ENCODE assay signal across 35 cellular contexts in the genomic region with DNA sequence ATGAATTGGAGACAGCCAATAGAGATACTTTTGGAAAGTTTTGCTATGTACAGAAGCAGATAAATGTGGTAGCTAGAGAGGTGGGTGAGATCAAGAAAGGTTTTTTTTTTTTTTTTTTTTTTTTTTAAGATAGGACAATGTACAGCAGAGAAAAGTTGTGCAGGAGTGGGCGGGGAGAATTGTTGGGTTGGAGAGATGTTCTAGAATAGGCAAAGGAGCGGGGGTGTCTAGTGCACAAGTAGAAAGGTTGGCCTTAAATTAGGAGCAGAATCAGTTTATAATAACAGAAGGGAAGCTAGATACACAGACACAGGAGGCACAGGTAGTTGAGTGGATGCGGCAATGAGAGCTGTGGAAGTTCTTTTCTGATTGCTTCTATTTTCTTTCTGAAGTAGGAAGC.
DNase-seq lines count a peak whose midpoint lies in the region; ATAC-seq and FAIRE-seq lines count a peak whose summit lies in the region.
"Had no signal": no experiment of that assay in that cellular context is flagged by ENCODE, and none has a peak within 500 bp of the region (broad histone marks: within the 10 kb centered on the region; RNA-seq: fewer than 3 reads in every experiment).

No MANE protein-coding gene starts in this region.

- intact Hi-C loops in head of caudate nucleus (cut with DNase I), result no loop called here
- intact Hi-C loops in naive thymus-derived CD4-positive, alpha-beta T cell (cut with micrococcal nuclease), result no loop called here

- no peak for DNase-seq in GM19239 (ENCODE audit: insufficient read length, low spot score)
- peak in 24 of 42 donors; percentile 1 to 71 (median 24) for DNase-seq in head of caudate nucleus
- peak; percentile 31 for DNase-seq in putamen (ENCODE audit: low spot score)
- no peak for DNase-seq in naive thymus-derived CD4-positive, alpha-beta T cell
- DNase-seq in NCI-H2171 treated with DMSO at 0.1 percent for 48 hours (lab: John Stamatoyannopoulos, UW), result no peak
- no peak for DNase-seq in effector CD4-positive, alpha-beta T cell
- DNase-seq: 8988T; ACHN; AML-193; BE2C; C1 segment of cervical spinal cord; Caco-2; Calu3; CD4-positive, alpha-beta memory T cell; CD4-positive, alpha-beta T cell; CD4-positive, CD25-positive, alpha-beta regulatory T cell; CD8-positive, alpha-beta memory T cell; CD8-positive, alpha-beta T cell; COR-L47; DMS 273 treated with DMSO at 0.1 percent for 48 hours; DMS153; DMS53; DMS79; DMS79 treated with DMSO at 0.1 percent for 48 hours; DND-41; EL had no signal

- peak overlapping the region in 1 of 9 donors; percentile 41 for H3K27ac Mint-ChIP-seq in naive thymus-derived CD4-positive, alpha-beta T cell
- H3K27ac Mint-ChIP-seq: B cell; CD14-positive monocyte; CD4-positive, alpha-beta memory T cell; CD4-positive, alpha-beta T cell had no signal

- H3K4me3 ChIP-seq in naive thymus-derived CD4-positive, alpha-beta T cell (ENCODE audit: low read length), result no peak overlapping the region
- H3K4me3 ChIP-seq: A549; BLaER1; BLaER1 treated with 17β-estradiol and CSF1 and Interleukin-3, amounts not matched to agents 10 nM and 100 nM had no signal

- peak; percentile 48 for FAIRE-seq in GM19239 (lab: Jason Lieb, UNC)
- FAIRE-seq: A204.1, A549, D721Med had no signal

- POLR2A ChIA-PET in naive thymus-derived CD4-positive, alpha-beta T cell (lab: Charles Lee), result interaction anchor here (0.7 kb wide), 1 partner anchor 130 kb away, joined by 4 read pairs; no protein-coding TSS in a partner anchor

- no peaks in the 10 kb centered on the region for H3K4me1 ChIP-seq in naive thymus-derived CD4-positive, alpha-beta T cell (ENCODE audit: control insufficient read depth in 2 of 2, insufficient read depth in 2 of 2, low read length in 2 of 2)
- H3K4me1 ChIP-seq: A549; BE2C; BLaER1; BLaER1 treated with 17β-estradiol and CSF1 and Interleukin-3, amounts not matched to agents 10 nM and 100 nM; Caco-2 had no signal

- no peak overlapping the region for H3K4me3 Mint-ChIP-seq in naive thymus-derived CD4-positive, alpha-beta T cell
- H3K4me3 Mint-ChIP-seq: B cell; CD14-positive monocyte; CD4-positive, alpha-beta memory T cell; CD4-positive, alpha-beta T cell; CD4-positive, CD25-positive, alpha-beta regulatory T cell; CD8-positive, alpha-beta memory T cell; CD8-positive, alpha-beta T cell had no signal

- no peak overlapping the region for H3K27ac ChIP-seq in naive thymus-derived CD4-positive, alpha-beta T cell (ENCODE audit: low read depth, low read length)
- H3K27ac ChIP-seq: 22Rv1; A549; BLaER1; BLaER1 treated with 17β-estradiol and CSF1 and Interleukin-3, amounts not matched to agents 10 nM and 100 nM; C4-2B had no signal

- no peaks in the 10 kb centered on the region for H3K27me3 Mint-ChIP-seq in naive thymus-derived CD4-positive, alpha-beta T cell
- H3K27me3 Mint-ChIP-seq: B cell; CD4-positive, alpha-beta memory T cell; CD4-positive, alpha-beta T cell; CD4-positive, CD25-positive, alpha-beta regulatory T cell had no signal

- no peak for ATAC-seq in naive thymus-derived CD4-positive, alpha-beta T cell
- ATAC-seq: A549; CD8-positive, alpha-beta T cell had no signal

- CTCF ChIA-PET in naive thymus-derived CD4-positive, alpha-beta T cell (lab: Charles Lee), result no interaction called here

- no peaks in the 10 kb centered on the region for H3K9me3 ChIP-seq in naive thymus-derived CD4-positive, alpha-beta T cell (ENCODE audit: control insufficient read depth in 2 of 3, low read length in 3 of 3)
- H3K9me3 ChIP-seq: A549; BE2C; BLaER1; BLaER1 treated with 17β-estradiol and CSF1 and Interleukin-3, amounts not matched to agents 10 nM and 100 nM; Caco-2 had no signal

- H3K36me3 ChIP-seq in naive thymus-derived CD4-positive, alpha-beta T cell (ENCODE audit: control insufficient read depth in 2 of 3, insufficient read depth in 3 of 3, low read length in 3 of 3), result peaks cover 0 to 6% (median 0%) of the 10 kb centered on the region in 3 experiments
- H3K36me3 ChIP-seq: BE2C, BLaER1 had no signal

- no peaks in the 10 kb centered on the region for H3K27me3 ChIP-seq in naive thymus-derived CD4-positive, alpha-beta T cell (ENCODE audit: control insufficient read depth in 2 of 2, insufficient read depth in 2 of 2, low read length in 2 of 2)
- H3K27me3 ChIP-seq: BE2C had no signal

- peaks cover 0 to 5% (median 0%) of the 10 kb centered on the region in 7 donors for H3K4me1 Mint-ChIP-seq in naive thymus-derived CD4-positive, alpha-beta T cell
- H3K4me1 Mint-ChIP-seq: B cell; CD14-positive monocyte; CD4-positive, alpha-beta memory T cell; CD4-positive, CD25-positive, alpha-beta regulatory T cell; CD8-positive, alpha-beta memory T cell had no signal

- peaks cover 0 to 40% (median 19%) of the 10 kb centered on the region in 5 donors for H3K36me3 Mint-ChIP-seq in naive thymus-derived CD4-positive, alpha-beta T cell

- H3K9me3 Mint-ChIP-seq in naive thymus-derived CD4-positive, alpha-beta T cell, result no peaks in the 10 kb centered on the region
- H3K9me3 Mint-ChIP-seq: CD14-positive monocyte; CD4-positive, alpha-beta memory T cell; CD4-positive, alpha-beta T cell; CD8-positive, alpha-beta memory T cell; CD8-positive, alpha-beta T cell had no signal

Comparison
In these comparisons a context has a peak if more than half of its experiments do, and no peak if none do; other contexts are left out.
1. DNase-seq: peak in head of caudate nucleus (24 of 42) and putamen (single experiment); none in GM19239 (single experiment), naive thymus-derived CD4-positive, alpha-beta T cell (0 of 9), NCI-H2171 treated with DMSO at 0.1 percent for 48 hours (single experiment) and effector CD4-positive, alpha-beta T cell (single experiment).